8 cellular contexts compared by ENCODE assay signal in genomic region chr11:70783821-70784220, GRCh38.
"Had no signal": no experiment of that assay in that cellular context is flagged by ENCODE, and none has a peak within 500 bp of the region (broad histone marks: within the 10 kb centered on the region; RNA-seq: fewer than 3 reads in every experiment).

No MANE protein-coding gene starts in this region.

- H2AFZ ChIP-seq: GM23338 had no signal

- DNase-seq: H7, HFFc6 had no signal

- ATAC-seq: HCT116, K562 had no signal

- H3K4me2 ChIP-seq: GM23338 had no signal

- H3K4me1 ChIP-seq: HAP-1 had no signal

- H3K27ac ChIP-seq: HL-60 had no signal

- H3K4me3 ChIP-seq: GM23338, HAP-1, K562 had no signal

- H3K9me3 ChIP-seq: HAP-1 had no signal

- H3K36me3 ChIP-seq: HAP-1 had no signal

- FAIRE-seq: HTR-8/SVneo, K562 had no signal
